ENCODE assay signal across 7 cellular contexts in the genomic region with DNA sequence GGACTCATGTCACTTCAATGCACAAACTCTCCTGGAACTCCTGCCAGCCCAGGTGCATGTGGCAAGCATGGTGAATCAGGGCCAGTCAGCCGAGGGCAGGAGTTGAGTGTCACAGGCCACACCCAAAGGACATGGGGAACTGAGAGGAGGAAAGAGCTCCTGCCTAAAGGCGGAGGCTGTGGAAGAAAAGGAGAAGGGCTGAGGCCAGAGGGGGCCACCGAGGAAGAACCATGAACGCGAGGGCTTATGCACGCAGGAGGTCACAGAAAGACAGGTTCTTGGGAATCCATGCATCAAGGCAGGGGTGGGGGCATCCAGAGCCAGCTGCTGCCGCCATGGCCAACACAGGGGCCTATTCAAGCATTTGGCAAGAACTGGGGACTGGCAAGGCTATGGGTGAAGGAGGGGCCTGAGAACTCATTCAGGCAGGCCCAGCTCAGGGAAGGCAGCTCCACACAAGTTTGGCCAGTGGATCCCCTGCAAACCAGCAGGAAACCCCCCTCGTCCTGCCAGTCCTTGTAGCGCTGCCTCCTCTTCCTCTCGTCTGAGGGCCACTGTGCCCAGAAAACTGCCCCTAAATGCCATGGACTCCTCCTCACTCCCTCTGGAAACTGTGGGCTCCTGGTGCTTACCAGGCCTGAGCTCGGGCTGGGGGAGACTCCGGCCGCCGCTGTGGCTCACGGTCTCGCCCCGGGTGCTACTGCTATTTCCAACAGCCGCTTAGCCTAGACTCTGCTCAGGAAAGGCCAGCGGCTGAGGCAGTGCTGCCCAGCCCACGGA. TPM values are rescaled to one million over a fixed set of nuclear protein-coding genes. Genes with fewer than 3 reads are reported as not detected.
DNase-seq lines count a peak whose midpoint lies in the region; ATAC-seq and TF ChIP-seq lines count a peak whose summit lies in the region.

No MANE protein-coding gene starts in this region.

- H3K36me3 ChIP-seq in Karpas-422 (ENCODE audit: insufficient read depth, low read length) (no peaks in the 10 kb centered on the region), left lung (peaks cover 0 to 40% of the 10 kb centered on the region in 2 donors)

- peaks cover 22% of the 10 kb centered on the region for H3K4me1 ChIP-seq in Karpas-422 (ENCODE audit: low read length)
- peaks cover 35 to 69% of the 10 kb centered on the region in 2 donors for H3K4me1 ChIP-seq in left lung

- H3K27ac ChIP-seq in Karpas-422 (ENCODE audit: low read length) (no peak overlapping the region), left lung (peak overlapping the region; percentile 96 to 98)

- H3K27me3 ChIP-seq in Karpas-422 (ENCODE audit: low read length) (no peaks in the 10 kb centered on the region), left lung (no peaks in the 10 kb centered on the region)

- intact Hi-C loops in left lung (cut with DNase I), result loop anchor here in 1 of 2 donors (10.0 kb wide), 1 partner anchor 222 kb away; no protein-coding TSS in a partner anchor

- H3K4me2 ChIP-seq in Karpas-422 (ENCODE audit: low read depth, low read length, poor library complexity, severe bottlenecking), result peak overlapping the region; percentile 73

- H2AFZ ChIP-seq in Karpas-422 (ENCODE audit: low read length), result no peak overlapping the region

- no peaks in the 10 kb centered on the region for H3K79me2 ChIP-seq in Karpas-422 (ENCODE audit: low read length)

- H3K9ac ChIP-seq in Karpas-422 (ENCODE audit: low read length), result 0 out of 2 replicates have a peak overlapping the region, but pooled peaks have one; percentile 38

- H4K20me1 ChIP-seq in Karpas-422 (ENCODE audit: insufficient read depth, low read depth, low read length), result no peaks in the 10 kb centered on the region

- no peaks in the 10 kb centered on the region for H3K9me2 ChIP-seq in Karpas-422 (replicated peaks; ENCODE audit: insufficient read depth, low read length)

- H3K4me3 ChIP-seq in Karpas-422 (ENCODE audit: low read length), result no peak overlapping the region; the same call in 1 of the 2 replicates
- H3K4me3 ChIP-seq in left lung, result peak overlapping the region in 1 of 2 donors; percentile 48

- DNase-seq in Karpas-422 (no peak), astrocyte of the hippocampus (ENCODE audit: low read depth, low spot score) (peak; percentile 31), left lung (peak in 1 of 2 donors; percentile 76), superior temporal gyrus (ENCODE audit: extremely low spot score) (peak; percentile 60)
- no peak for DNase-seq in activated CD4-positive, alpha-beta T cell treated with anti-CD3 and anti-CD28 coated beads, Interleukin-2, amount 50 U/mL, for 48 hours

- no peak for TF ChIP-seq CTCF in left lung (IDR thresholded peaks at IDR 0.05)

- ATAC-seq in left lung (peak; percentile 38), HG03342 (IDR thresholded peaks at IDR 0.05; ENCODE audit: unreplicated experiment) (no peak), HG02678 (IDR thresholded peaks at IDR 0.05; ENCODE audit: unreplicated experiment) (no peak)

- H3K9me3 ChIP-seq in Karpas-422 (ENCODE audit: low read length), result no peaks in the 10 kb centered on the region
- H3K9me3 ChIP-seq in left lung, result no peaks in the 10 kb centered on the region

RNA-seq across cellular contexts. Expression of a gene that starts 15.4 kb away (rescaled TPM):
- total RNA-seq in Karpas-422 (2014; rRNA removed; shearing (Covaris generic); ENCODE audit: low replicate concordance), result 21.1 and 47.8 TPM in 2 replicates
- 10 to 100 TPM; 31.0 to 55.8 TPM for total RNA-seq in left lung

RNA-seq across cellular contexts. Expression of a gene that starts 45.4 kb away (rescaled TPM):
- 38.1 and 72.9 TPM in 2 replicates for total RNA-seq in Karpas-422 (2014; rRNA removed; shearing (Covaris generic); ENCODE audit: low replicate concordance)
- total RNA-seq in left lung, result 10 to 100 TPM; 22.5 to 33.6 TPM

Comparison
In these comparisons a context has a peak if more than half of its experiments do, and no peak if none do; other contexts are left out.
1. DNase-seq: peak in astrocyte of the hippocampus (single experiment) and superior temporal gyrus (single experiment); none in Karpas-422 (single experiment) and activated CD4-positive, alpha-beta T cell treated with anti-CD3 and anti-CD28 coated beads, Interleukin-2, amount 50 U/mL, for 48 hours (0 of 2).